Comparison of ENCODE assay signal across 10 cellular contexts in genomic region chr16:73949574-73950348, GRCh38.
DNase-seq lines count a peak whose midpoint lies in the region; ATAC-seq and TF ChIP-seq lines count a peak whose summit lies in the region.
"Had no signal": no experiment of that assay in that cellular context is flagged by ENCODE, and none has a peak within 500 bp of the region (broad histone marks: within the 10 kb centered on the region; RNA-seq: fewer than 3 reads in every experiment).

No MANE protein-coding gene starts in this region.

- H3K27ac Mint-ChIP-seq in natural killer cell treated with Interleukin-12 subunit alpha and Interleukin-12 subunit beta and Interleukin-15 and Interleukin-18, amount 100 ng/mL, for 72 hours, result no peak overlapping the region

- no peak overlapping the region for H3K4me3 Mint-ChIP-seq in natural killer cell treated with Interleukin-12 subunit alpha and Interleukin-12 subunit beta and Interleukin-15 and Interleukin-18, amount 100 ng/mL, for 72 hours

- peak overlapping the region; percentile 67 to 82 (median 74) for H3K27ac ChIP-seq in gastrocnemius medialis

- in situ Hi-C loops in gastrocnemius medialis (cut with MboI; ENCODE audit: low sequenced_read_pairs in 4 of 4), result no loop called here

- peak; percentile 88 for DNase-seq in H4 (ENCODE audit: low spot score)
- DNase-seq in RKO (ENCODE audit: low spot score), result peak; percentile 71
- peak; percentile 66 for DNase-seq in fibroblast of villous mesenchyme (ENCODE audit: low read depth)
- peak; percentile 25 to 44 for DNase-seq in gastrocnemius medialis
- DNase-seq in natural killer cell treated with Interleukin-12 subunit alpha and Interleukin-12 subunit beta and Interleukin-15 and Interleukin-18, amount 100 ng/mL, for 72 hours (ENCODE audit: low spot score), result no peak
- DNase-seq in DMS79 treated with DMSO at 0.1 percent for 48 hours (lab: John Stamatoyannopoulos, UW), result no peak
- no peak for DNase-seq in SK-N-DZ (ENCODE audit: low spot score)
- no peak for DNase-seq in NCI-H187 (lab: John Stamatoyannopoulos, UW)
- DNase-seq: activated gamma-delta T cell; stimulated activated CD4-positive, alpha-beta T cell treated with anti-CD3 and anti-CD28 coated beads, Interleukin-12 subunit alpha, Interleukin-12 subunit beta, amount 100 ng/mL, for 4 hours had no signal

- H3K27me3 ChIP-seq in gastrocnemius medialis, result no peaks in the 10 kb centered on the region

- peaks cover 14 to 16% of the 10 kb centered on the region in 2 donors for H3K4me1 ChIP-seq in gastrocnemius medialis

- H3K27me3 Mint-ChIP-seq in natural killer cell treated with Interleukin-12 subunit alpha and Interleukin-12 subunit beta and Interleukin-15 and Interleukin-18, amount 100 ng/mL, for 72 hours, result peaks cover 0 to 4% of the 10 kb centered on the region in 2 donors

- H3K36me3 Mint-ChIP-seq in natural killer cell treated with Interleukin-12 subunit alpha and Interleukin-12 subunit beta and Interleukin-15 and Interleukin-18, amount 100 ng/mL, for 72 hours, result no peaks in the 10 kb centered on the region

- intact Hi-C loops in gastrocnemius medialis (cut with DNase I; ENCODE audit: low total_unique reads), result no loop called here

- ATAC-seq in gastrocnemius medialis, result peak; percentile 98 to 99
- no peak for ATAC-seq in natural killer cell treated with Interleukin-12 subunit alpha and Interleukin-12 subunit beta and Interleukin-15 and Interleukin-18, amount 100 ng/mL, for 72 hours

- no peaks in the 10 kb centered on the region for H3K36me3 ChIP-seq in gastrocnemius medialis

- H3K9me3 Mint-ChIP-seq in natural killer cell treated with Interleukin-12 subunit alpha and Interleukin-12 subunit beta and Interleukin-15 and Interleukin-18, amount 100 ng/mL, for 72 hours, result no peaks in the 10 kb centered on the region

- no peaks in the 10 kb centered on the region for H3K9me3 ChIP-seq in gastrocnemius medialis

- no peaks in the 10 kb centered on the region for H3K4me1 Mint-ChIP-seq in natural killer cell treated with Interleukin-12 subunit alpha and Interleukin-12 subunit beta and Interleukin-15 and Interleukin-18, amount 100 ng/mL, for 72 hours (ENCODE audit: low read depth in 2 of 2)

- peak in 1 of 2 donors; percentile 34 for TF ChIP-seq POLR2A in gastrocnemius medialis (IDR thresholded peaks at IDR 0.05)

- H3K4me3 ChIP-seq in fibroblast of villous mesenchyme (ENCODE audit: low read depth, low read length) (no peak overlapping the region), gastrocnemius medialis (peak overlapping the region in 3 of 4 donors; percentile 10 to 31 (median 14))

- TF ChIP-seq CTCF in fibroblast of villous mesenchyme (IDR thresholded peaks at IDR 0.05; ENCODE audit: insufficient read depth, low read depth, low read length), result no peak
- no peak for TF ChIP-seq CTCF in gastrocnemius medialis (IDR thresholded peaks at IDR 0.05 in 4 of 5, conservative IDR thresholded peaks at IDR 0.05 in 1 of 5)

Comparison
In these comparisons a context has a peak if more than half of its experiments do, and no peak if none do; other contexts are left out.
1. DNase-seq: peak in H4 (single experiment), RKO (single experiment), fibroblast of villous mesenchyme (single experiment) and gastrocnemius medialis (2 of 2); none in natural killer cell treated with Interleukin-12 subunit alpha and Interleukin-12 subunit beta and Interleukin-15 and Interleukin-18, amount 100 ng/mL, for 72 hours (single experiment), DMS79 treated with DMSO at 0.1 percent for 48 hours (single experiment), SK-N-DZ (single experiment) and NCI-H187 (0 of 2).
2. ATAC-seq: peak in gastrocnemius medialis (2 of 2); none in natural killer cell treated with Interleukin-12 subunit alpha and Interleukin-12 subunit beta and Interleukin-15 and Interleukin-18, amount 100 ng/mL, for 72 hours (0 of 2).